8 cellular contexts compared by ENCODE assay signal in the genomic region with DNA sequence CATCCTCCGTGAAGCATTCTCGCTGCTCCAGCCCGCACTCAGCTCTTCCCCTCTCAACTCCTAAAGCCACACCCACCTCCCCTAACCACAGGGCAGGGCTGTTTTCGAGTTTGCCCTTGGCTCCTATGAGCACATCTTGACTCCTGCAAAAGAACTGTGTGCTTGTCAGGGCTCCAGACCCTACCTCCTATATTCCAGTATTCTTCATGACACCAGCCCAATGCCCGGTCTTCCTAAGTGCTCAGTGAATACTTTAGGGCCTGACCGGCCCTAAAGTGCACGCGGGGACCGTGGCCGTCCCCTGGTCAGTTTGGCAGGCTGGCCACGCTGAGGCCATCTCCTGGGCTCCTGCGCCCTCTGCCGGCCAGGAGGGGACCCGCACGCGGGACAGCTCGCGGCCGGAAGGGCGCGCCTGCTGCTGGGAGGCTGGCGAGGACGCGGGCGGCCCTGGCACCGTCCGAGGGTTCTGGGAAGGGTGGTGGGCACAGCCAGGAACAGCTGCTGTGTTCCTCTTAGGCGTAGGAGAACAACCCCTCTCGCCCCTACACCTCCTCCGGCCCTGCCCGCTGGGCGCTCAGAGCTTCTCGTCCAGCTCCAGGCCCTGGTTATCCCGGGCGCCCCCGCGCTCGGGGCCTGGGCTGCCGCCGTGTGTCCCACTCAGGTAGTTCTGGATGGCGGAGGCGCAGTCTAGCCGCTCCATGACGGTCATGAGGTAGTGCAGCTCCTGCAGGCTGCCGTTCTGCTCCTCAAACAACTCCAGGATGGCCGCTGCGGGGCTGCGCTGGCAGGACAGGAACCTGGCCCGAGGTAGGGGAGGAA. TPM values are rescaled to one million over a fixed set of nuclear protein-coding genes. Genes with fewer than 3 reads are reported as not detected.
DNase-seq lines count a peak whose midpoint lies in the region; ATAC-seq and TF ChIP-seq lines count a peak whose summit lies in the region.

No MANE protein-coding gene starts in this region.

- peak; percentile 99 for TF ChIP-seq CTCF in uterus (IDR thresholded peaks at IDR 0.05)

- H3K27ac Mint-ChIP-seq in T-cell: peak overlapping the region; percentile 92 to 93

- no peaks in the 10 kb centered on the region for H3K27me3 ChIP-seq in Karpas-422 (ENCODE audit: low read length)
- no peaks in the 10 kb centered on the region for H3K27me3 ChIP-seq in rectal smooth muscle tissue (ENCODE audit: control insufficient read depth, insufficient read depth, low read length)
- no peaks in the 10 kb centered on the region for H3K27me3 ChIP-seq in uterus

- ATAC-seq in GM21786 (IDR thresholded peaks at IDR 0.05; ENCODE audit: unreplicated experiment) (peak; percentile 84), T-cell (replicated peaks in 1 of 4) (peak; percentile 88 to 91 (median 90))

- in situ Hi-C loops in G401 (cut with HindIII; ENCODE audit: low sequenced_read_pairs): no loop called here

- CTCF ChIA-PET in T-cell (lab: Charles Lee): interaction anchor here (0.5 to 1.9 kb wide), 11 partner anchors 9 to 1675 kb away, joined by 3 to 7 read pairs (median 4); a partner anchor contains a TSS

- no peaks in the 10 kb centered on the region for H3K36me3 ChIP-seq in Karpas-422 (ENCODE audit: insufficient read depth, low read length)
- no peaks in the 10 kb centered on the region for H3K36me3 ChIP-seq in rectal smooth muscle tissue (ENCODE audit: control insufficient read depth, insufficient read depth, low read length)
- no peaks in the 10 kb centered on the region for H3K36me3 ChIP-seq in uterus

- TF ChIP-seq POLR2A in uterus (IDR thresholded peaks at IDR 0.05): peak in 1 of 2 donors; percentile 24

- no peaks in the 10 kb centered on the region for H3K79me2 ChIP-seq in Karpas-422 (ENCODE audit: low read length)

- H3K4me3 ChIP-seq in Karpas-422 (ENCODE audit: low read length) (peak overlapping the region; percentile 70), rectal smooth muscle tissue (ENCODE audit: low read length) (peak overlapping the region; percentile 73), uterus (peak overlapping the region; percentile 33 to 42)

- peak overlapping the region; percentile 78 to 84 (median 81) for H3K4me3 Mint-ChIP-seq in T-cell

- intact Hi-C loops in uterus (cut with DNase I; ENCODE audit: low total_unique reads): no loop called here

- H3K9ac ChIP-seq in Karpas-422 (ENCODE audit: low read length) (peak overlapping the region; percentile 73), rectal smooth muscle tissue (ENCODE audit: low read length) (peak overlapping the region; percentile 41)

- H3K4me1 ChIP-seq in Karpas-422 (ENCODE audit: low read length) (peaks cover 21% of the 10 kb centered on the region), rectal smooth muscle tissue (ENCODE audit: control insufficient read depth, insufficient read depth, low read length) (no peaks in the 10 kb centered on the region), uterus (no peaks in the 10 kb centered on the region)

- H3K27ac ChIP-seq in Karpas-422 (ENCODE audit: low read length) (no peak overlapping the region), rectal smooth muscle tissue (ENCODE audit: low read depth, low read length) (peak overlapping the region; percentile 12), uterus (peak overlapping the region; percentile 41 to 81)

- H3K4me1 Mint-ChIP-seq in T-cell: peaks cover 23 to 26% (median 23%) of the 10 kb centered on the region in 3 donors

- H4K20me1 ChIP-seq in Karpas-422 (ENCODE audit: insufficient read depth, low read depth, low read length): no peaks in the 10 kb centered on the region

- H3K9me3 Mint-ChIP-seq in T-cell: no peaks in the 10 kb centered on the region

- DNase-seq in G401 (ENCODE audit: low spot score): peak; percentile 68
- peak; percentile 86 for DNase-seq in Karpas-422
- peak; percentile 21 to 77 (median 56) for DNase-seq in T-cell
- DNase-seq in amygdala (lab: John Stamatoyannopoulos, UW): peak in 49 of 56 donors; percentile 9 to 81 (median 48)
- peak; percentile 84 for DNase-seq in hepatic stellate cell (ENCODE audit: low spot score)
- DNase-seq in uterus: peak; percentile 70 to 89

- no peaks in the 10 kb centered on the region for H3K27me3 Mint-ChIP-seq in T-cell

- no peaks in the 10 kb centered on the region for H3K9me2 ChIP-seq in Karpas-422 (replicated peaks; ENCODE audit: insufficient read depth, low read length)

- POLR2A ChIA-PET in T-cell (lab: Charles Lee): interaction anchor here in 1 of 2 donors (0.5 to 1.0 kb wide), 2 partner anchors 35 to 52 kb away, joined by 3 to 4 read pairs; no protein-coding TSS in a partner anchor

- peak overlapping the region; percentile 83 for H3K4me2 ChIP-seq in Karpas-422 (ENCODE audit: low read depth, low read length, poor library complexity, severe bottlenecking)

- H3K36me3 Mint-ChIP-seq in T-cell: no peaks in the 10 kb centered on the region

- no peaks in the 10 kb centered on the region for H3K9me3 ChIP-seq in Karpas-422 (ENCODE audit: low read length)
- no peaks in the 10 kb centered on the region for H3K9me3 ChIP-seq in uterus

- peak overlapping the region; percentile 99 for H2AFZ ChIP-seq in Karpas-422 (ENCODE audit: low read length)

RNA-seq across cellular contexts. Expression of a gene that starts 11.0 kb away (rescaled TPM):
- total RNA-seq in G401 (2014; rRNA removed; shearing (Covaris generic)): 0.71 TPM in 1 of 2 replicates, not detected in the other
- total RNA-seq in Karpas-422 (2014; rRNA removed; shearing (Covaris generic); ENCODE audit: low replicate concordance): 1.1 and 3.3 TPM in 2 replicates
- total RNA-seq in T-cell (1 to 10 TPM; 4.3 to 7.3 (median 5.5) TPM), uterus (1 to 10 TPM in 2 of 4 donors, under 1 TPM in 1, not detected in 1; 0.26 to 1.4 (median 1.2) TPM)

RNA-seq across cellular contexts. Expression of a gene that starts 14.3 kb away (rescaled TPM):
- not detected in 2 replicates for total RNA-seq in G401 (2014; rRNA removed; shearing (Covaris generic))
- not detected in 2 replicates for total RNA-seq in Karpas-422 (2014; rRNA removed; shearing (Covaris generic); ENCODE audit: low replicate concordance)
- not detected for total RNA-seq in T-cell
- not detected for total RNA-seq in uterus

RNA-seq across cellular contexts. Expression of a gene that starts 25.0 kb away (rescaled TPM):
- total RNA-seq in G401 (2014; rRNA removed; shearing (Covaris generic)): not detected in 2 replicates
- total RNA-seq in Karpas-422 (2014; rRNA removed; shearing (Covaris generic); ENCODE audit: low replicate concordance): not detected in 2 replicates
- total RNA-seq in T-cell (not detected), uterus (not detected)

RNA-seq across cellular contexts. Expression of a gene that starts 44.1 kb away (rescaled TPM):
- 8.7 and 14.8 TPM in 2 replicates for total RNA-seq in G401 (2014; rRNA removed; shearing (Covaris generic))
- total RNA-seq in Karpas-422 (2014; rRNA removed; shearing (Covaris generic); ENCODE audit: low replicate concordance): 37.5 and 41.6 TPM in 2 replicates
- total RNA-seq in T-cell: 10 to 100 TPM; 33.1 to 43.2 (median 39.4) TPM
- total RNA-seq in uterus: 10 to 100 TPM in 3 of 4 donors, 1 to 10 TPM in 1; 7.4 to 21.9 (median 18.2) TPM

RNA-seq across cellular contexts. Expression of a gene that starts 44.8 kb away (rescaled TPM):
- 21.2 and 26.8 TPM in 2 replicates for total RNA-seq in G401 (2014; rRNA removed; shearing (Covaris generic))
- total RNA-seq in Karpas-422 (2014; rRNA removed; shearing (Covaris generic); ENCODE audit: low replicate concordance): 15.7 and 23.7 TPM in 2 replicates
- total RNA-seq in T-cell (10 to 100 TPM; 36.2 to 47.0 (median 42.2) TPM), uterus (10 to 100 TPM; 10.9 to 43.6 (median 18.4) TPM)
